9 cellular contexts compared by ENCODE assay signal in the genomic region with DNA sequence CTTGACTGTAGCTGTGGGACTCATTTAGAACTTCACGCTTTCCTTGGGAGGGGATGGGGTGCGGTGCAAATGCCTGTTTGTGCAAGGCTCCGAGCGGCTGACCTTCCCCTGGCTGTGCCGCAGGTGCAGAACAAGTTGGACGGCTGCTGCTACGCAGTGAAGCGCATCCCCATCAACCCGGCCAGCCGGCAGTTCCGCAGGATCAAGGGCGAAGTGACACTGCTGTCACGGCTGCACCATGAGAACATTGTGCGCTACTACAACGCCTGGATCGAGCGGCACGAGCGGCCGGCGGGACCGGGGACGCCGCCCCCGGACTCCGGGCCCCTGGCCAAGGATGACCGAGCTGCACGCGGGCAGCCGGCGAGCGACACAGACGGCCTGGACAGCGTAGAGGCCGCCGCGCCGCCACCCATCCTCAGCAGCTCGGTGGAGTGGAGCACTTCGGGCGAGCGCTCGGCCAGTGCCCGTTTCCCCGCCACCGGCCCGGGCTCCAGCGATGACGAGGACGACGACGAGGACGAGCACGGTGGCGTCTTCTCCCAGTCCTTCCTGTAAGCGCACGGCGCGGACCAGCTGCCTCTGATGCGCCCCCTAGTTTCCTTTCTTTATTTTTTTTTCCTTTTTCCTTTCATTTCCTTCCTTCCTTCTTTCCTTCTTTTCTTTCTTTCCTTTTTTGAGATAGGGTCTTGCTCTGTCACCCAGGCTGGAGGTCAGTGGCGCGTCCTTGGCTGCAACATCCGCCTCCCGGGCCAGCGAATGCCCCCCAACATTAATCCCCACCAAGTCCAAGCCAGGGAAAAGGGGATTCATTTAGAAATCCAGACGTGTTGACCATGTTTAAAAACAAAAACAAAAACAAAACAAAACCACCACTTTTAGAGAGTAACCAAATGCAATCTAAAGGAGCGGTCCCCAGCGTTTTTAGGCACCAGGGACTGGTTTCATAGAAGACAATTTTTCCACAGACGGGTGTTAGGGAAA. TPM values are rescaled to one million over a fixed set of nuclear protein-coding genes. Genes with fewer than 3 reads are reported as not detected.
DNase-seq lines count a peak whose midpoint lies in the region; ATAC-seq and TF ChIP-seq lines count a peak whose summit lies in the region.
"Had no signal": no experiment of that assay in that cellular context is flagged by ENCODE, and none has a peak within 500 bp of the region (broad histone marks: within the 10 kb centered on the region; RNA-seq: fewer than 3 reads in every experiment).

No MANE protein-coding gene starts in this region.

- peaks cover 46% of the 10 kb centered on the region for H3K36me3 Mint-ChIP-seq in T-cell

- H3K4me1 ChIP-seq in lung (ENCODE audit: control insufficient read depth in 2 of 2, insufficient read depth in 2 of 2, low read length in 2 of 2) (peaks cover 0 to 4% of the 10 kb centered on the region in 2 donors), tibial artery (peaks cover 0 to 11% (median 1%) of the 10 kb centered on the region in 4 donors)
- H3K4me1 ChIP-seq: BLaER1 had no signal

- H3K27ac ChIP-seq in lung (ENCODE audit: low read depth in 1 of 2, low read length in 1 of 2), result peak overlapping the region; percentile 52 to 73
- peak overlapping the region; percentile 63 to 71 for H3K27ac ChIP-seq in tibial artery
- H3K27ac ChIP-seq: BLaER1 had no signal

- intact Hi-C loops in tibial artery (cut with DNase I; ENCODE audit: low total_unique reads), result loop anchor here (5.0 kb wide), 1 partner anchor 189 kb away; no protein-coding TSS in a partner anchor

- CTCF ChIA-PET in T-cell (lab: Charles Lee), result no interaction called here

- H3K4me1 Mint-ChIP-seq in T-cell, result peaks cover 0 to 1% (median 0%) of the 10 kb centered on the region in 3 donors

- WGBS in lung, 2 donors, result 47 to 73% methylated on average over 66 to 69 of the region's 69 CpGs

- peak; percentile 51 for TF ChIP-seq CTCF in epithelial cell of proximal tubule (conservative IDR thresholded peaks at IDR 0.05; ENCODE audit: low read depth, low read length)
- TF ChIP-seq CTCF in lung (IDR thresholded peaks at IDR 0.05; ENCODE audit: control extremely low read depth, extremely low read depth), result no peak
- TF ChIP-seq CTCF in tibial artery (IDR thresholded peaks at IDR 0.05), result peak; percentile 47 to 52

- no peaks in the 10 kb centered on the region for H3K9me3 ChIP-seq in lung (ENCODE audit: control insufficient read depth in 2 of 2, insufficient read depth in 1 of 2, low read length in 1 of 2)
- no peaks in the 10 kb centered on the region for H3K9me3 ChIP-seq in tibial artery
- H3K9me3 ChIP-seq: BLaER1 had no signal

- no peaks in the 10 kb centered on the region for H3K27me3 ChIP-seq in lung (ENCODE audit: control insufficient read depth, insufficient read depth)
- H3K27me3 ChIP-seq in tibial artery, result no peaks in the 10 kb centered on the region
- H3K27me3 ChIP-seq: BLaER1 had no signal

- no peaks in the 10 kb centered on the region for H3K27me3 Mint-ChIP-seq in T-cell

- H3K36me3 ChIP-seq in lung (ENCODE audit: control insufficient read depth in 2 of 2, insufficient read depth in 2 of 2, low read length in 2 of 2), result peaks cover 8 to 12% of the 10 kb centered on the region in 2 donors
- peaks cover 7 to 34% (median 24%) of the 10 kb centered on the region in 3 donors for H3K36me3 ChIP-seq in tibial artery

- peak overlapping the region in 2 of 3 donors; percentile 56 to 66 for H3K4me3 Mint-ChIP-seq in T-cell

- peak overlapping the region in 1 of 2 donors; percentile 23 for H3K27ac Mint-ChIP-seq in T-cell

- H3K9me3 Mint-ChIP-seq in T-cell, result no peaks in the 10 kb centered on the region

- ATAC-seq in T-cell (replicated peaks in 1 of 4) (peak in 1 of 4 experiments; percentile 86), lung (ENCODE audit: insufficient read depth, low FRiP score) (peak; percentile 34), HG03342 (IDR thresholded peaks at IDR 0.05; ENCODE audit: unreplicated experiment) (no peak)

- DNase-seq in NCI-H2081 (lab: John Stamatoyannopoulos, UW) (peak; percentile 34 to 65), NCI-H2081 treated with DMSO at 0.1 percent for 48 hours (lab: John Stamatoyannopoulos, UW) (no peak), T-cell (peak in 7 of 34 experiments; percentile 12 to 44 (median 25)), epithelial cell of proximal tubule (ENCODE audit: low read depth) (no peak), lung (ENCODE audit: low spot score) (no peak), tibial artery (peak; percentile 64 to 79)
- DNase-seq in effector CD4-positive, alpha-beta T cell, result no peak

- H3K4me3 ChIP-seq in epithelial cell of proximal tubule (ENCODE audit: low read depth, low read length), result peak overlapping the region; percentile 48
- peak overlapping the region; percentile 48 for H3K4me3 ChIP-seq in lung
- H3K4me3 ChIP-seq in tibial artery, result peak overlapping the region; percentile 59 to 62
- H3K4me3 ChIP-seq: BLaER1 had no signal

- POLR2A ChIA-PET in T-cell (lab: Charles Lee), result no interaction called here

RNA-seq across cellular contexts. Expression of a gene that starts 42.7 kb away (rescaled TPM):
- total RNA-seq in T-cell, result 10 to 100 TPM; 12.1 to 17.3 (median 14.5) TPM
- 79.6 and 100 TPM in 2 replicates for total RNA-seq in epithelial cell of proximal tubule
- 10 to 100 TPM; 35.8 to 45.2 TPM for total RNA-seq in lung
- polyA plus RNA-seq in lung, result 10 to 100 TPM; 19.2 to 92.6 TPM

RNA-seq across cellular contexts. Expression of a gene that starts 56.5 kb away (rescaled TPM):
- total RNA-seq in T-cell (under 1 TPM in 2 of 5 donors, not detected in 3; 0.15 to 0.30 TPM), epithelial cell of proximal tubule (32.1 and 35.4 TPM in 2 replicates), lung (1 to 10 TPM; 5.9 to 9.0 TPM)
- polyA plus RNA-seq in lung, result 1 to 10 TPM; 1.7 to 7.3 TPM

Comparison
In these comparisons a context has a peak if more than half of its experiments do, and no peak if none do; other contexts are left out.
1. DNase-seq: peak in NCI-H2081 (2 of 2) and tibial artery (2 of 2); none in NCI-H2081 treated with DMSO at 0.1 percent for 48 hours (single experiment), epithelial cell of proximal tubule (single experiment), lung (single experiment) and effector CD4-positive, alpha-beta T cell (single experiment).
2. RNA of a gene that starts 56.5 kb away (total RNA-seq): 32.1 to 35.4 TPM in epithelial cell of proximal tubule and 5.9 to 9.0 TPM in lung; 0.15 to 0.30 TPM in T-cell; every median in the first group is over 4 times any median in the second.
3. Peak in every context shown above with its lines, with median percentiles within 50 percentile points of each other: H3K4me3 ChIP-seq.